In genomic region chr14:91286530-91286937, GRCh38 we compare ENCODE assay signal across 8 cellular contexts. TPM values are rescaled to one million over a fixed set of nuclear protein-coding genes. Genes with fewer than 3 reads are reported as not detected.
DNase-seq lines count a peak whose midpoint lies in the region; ATAC-seq, FAIRE-seq and TF ChIP-seq lines count a peak whose summit lies in the region.

No MANE protein-coding gene starts in this region.

- H3K4me3 ChIP-seq in NT2/D1 (ENCODE audit: insufficient read length, low read depth): no peak overlapping the region
- no peak overlapping the region for H3K4me3 ChIP-seq in endothelial cell of umbilical vein (replicated peaks in 1 of 3; ENCODE audit: insufficient read depth in 1 of 3, low read depth in 1 of 3, low read length in 3 of 3)
- no peak overlapping the region for H3K4me3 ChIP-seq in mucosa of descending colon

- BruUV-seq in endothelial cell of umbilical vein (replicated peaks; lab: Mats Ljungman, UMichigan): no TSS peak

- no peak for TF ChIP-seq POLR2A in endothelial cell of umbilical vein (IDR thresholded peaks at IDR 0.05; ENCODE audit: low read depth, low read length)

- no peaks in the 10 kb centered on the region for H3K9me1 ChIP-seq in endothelial cell of umbilical vein (replicated peaks; ENCODE audit: control insufficient read depth, extremely low read depth, insufficient read depth, low read length)

- DNase-seq in Caki2 (ENCODE audit: low read depth): peak; percentile 35
- DNase-seq in HS-27A (ENCODE audit: low read depth): peak; percentile 43
- peak; percentile 46 for DNase-seq in NT2/D1 (ENCODE audit: low read depth, low spot score)
- DNase-seq in activated CD8-positive, alpha-beta memory T cell treated with anti-CD3 and anti-CD28 coated beads, Interleukin-2, amount 50 U/mL, for 1 hour (ENCODE audit: extremely low read depth): peak; percentile 41
- peak; percentile 82 for DNase-seq in endothelial cell of umbilical vein (ENCODE audit: low read depth, low spot score)
- DNase-seq in mucosa of descending colon: peak in 2 of 3 donors; percentile 83 to 89
- peak; percentile 50 to 71 for DNase-seq in stimulated activated CD8-positive, alpha-beta memory T cell treated with anti-CD3 and anti-CD28 coated beads, Interleukin-7, amount 100 ng/mL, for 1 hour (ENCODE audit: low read depth in 2 of 2)

- no peak overlapping the region for H2AFZ ChIP-seq in endothelial cell of umbilical vein (ENCODE audit: low read depth, low read length)

- in situ Hi-C loops in Caki2 (cut with HindIII; ENCODE audit: low pct_unique_long_range_greater_than_20kb, low sequenced_read_pairs): no loop called here

- H3K79me2 ChIP-seq in endothelial cell of umbilical vein (ENCODE audit: control insufficient read depth, insufficient read depth, low read length): no peaks in the 10 kb centered on the region

- H3K4me1 ChIP-seq in NT2/D1 (ENCODE audit: insufficient read depth, insufficient read length) (no peaks in the 10 kb centered on the region), endothelial cell of umbilical vein (ENCODE audit: control insufficient read depth, extremely low read depth, insufficient read depth, low read length) (no peaks in the 10 kb centered on the region), mucosa of descending colon (ENCODE audit: low read depth) (no peaks in the 10 kb centered on the region)

- peak; percentile 89 for ATAC-seq in mucosa of descending colon
- ATAC-seq in HG03175 (IDR thresholded peaks at IDR 0.05; ENCODE audit: unreplicated experiment): no peak

- CTCF ChIA-PET in endothelial cell of umbilical vein (lab: Charles Lee): interaction anchor here (0.6 to 8.8 kb wide), 9 partner anchors 9 to 384 kb away, joined by 3 to 220 read pairs (median 4); no protein-coding TSS in a partner anchor

- H4K20me1 ChIP-seq in endothelial cell of umbilical vein (replicated peaks; ENCODE audit: control insufficient read depth, extremely low read depth, insufficient read depth, low read length): no peaks in the 10 kb centered on the region

- peaks cover 42% of the 10 kb centered on the region for H3K36me3 ChIP-seq in NT2/D1 (ENCODE audit: insufficient read depth, insufficient read length, low read length)
- H3K36me3 ChIP-seq in endothelial cell of umbilical vein (ENCODE audit: control insufficient read depth in 2 of 2, extremely low read depth in 1 of 2, insufficient read depth in 2 of 2, low read length in 2 of 2): peaks cover 5 to 29% of the 10 kb centered on the region in 2 experiments
- H3K36me3 ChIP-seq in mucosa of descending colon (ENCODE audit: low read depth): peaks cover 5% of the 10 kb centered on the region

- peak; percentile 92 for FAIRE-seq in endothelial cell of umbilical vein (lab: Jason Lieb, UNC)

- intact Hi-C loops in endothelial cell of umbilical vein (cut with micrococcal nuclease): loop anchor here (1.0 kb wide), 3 partner anchors 109 to 383 kb away; no protein-coding TSS in a partner anchor
- intact Hi-C loops in mucosa of descending colon (cut with DNase I, micrococcal nuclease): loop anchor here (5.0 to 10.0 kb wide), 2 partner anchors 109 to 382 kb away; no protein-coding TSS in a partner anchor

- H3K27me3 ChIP-seq in NT2/D1 (ENCODE audit: insufficient read depth, insufficient read length) (no peaks in the 10 kb centered on the region), endothelial cell of umbilical vein (ENCODE audit: control insufficient read depth in 2 of 2, insufficient read depth in 2 of 2, low read length in 2 of 2) (no peaks in the 10 kb centered on the region)

- H3K9me3 ChIP-seq in NT2/D1 (ENCODE audit: insufficient read depth, low read length): no peaks in the 10 kb centered on the region
- H3K9me3 ChIP-seq in endothelial cell of umbilical vein (replicated peaks; ENCODE audit: control insufficient read depth, insufficient read depth, low read length): no peaks in the 10 kb centered on the region
- H3K9me3 ChIP-seq in mucosa of descending colon: no peaks in the 10 kb centered on the region

- peak; percentile 73 to 84 for TF ChIP-seq CTCF in endothelial cell of umbilical vein (IDR thresholded peaks at IDR 0.05; ENCODE audit: extremely low read depth in 1 of 2, insufficient read depth in 1 of 2, low read depth in 1 of 2, low read length in 2 of 2)
- TF ChIP-seq CTCF in mucosa of descending colon (IDR thresholded peaks at IDR 0.05): peak; percentile 75

- H3K4me2 ChIP-seq in endothelial cell of umbilical vein (ENCODE audit: insufficient read depth, low read length): no peak overlapping the region

- H3K27ac ChIP-seq in endothelial cell of umbilical vein (ENCODE audit: insufficient read depth, low read depth, low read length): no peak overlapping the region

- POLR2A ChIA-PET in endothelial cell of umbilical vein (lab: Charles Lee): no interaction called here

- H3K9ac ChIP-seq in NT2/D1 (ENCODE audit: insufficient read length, low read depth) (no peak overlapping the region), endothelial cell of umbilical vein (replicated peaks; ENCODE audit: extremely low read depth, insufficient read depth, low read length) (no peak overlapping the region)

- dilution Hi-C loops in endothelial cell of umbilical vein (cut with MboI; ENCODE audit: extremely low pct_ligation_motif_present, low sequenced_read_pairs): loop anchor here (25.0 kb wide), 1 partner anchor 374 kb away; no protein-coding TSS in a partner anchor

TF ChIP-seq in endothelial cell of umbilical vein, 7 proteins besides CTCF, POLR2A, EP300 and RAD21:
- TF ChIP-seq FOS (IDR thresholded peaks at IDR 0.05; ENCODE audit: borderline replicate concordance, insufficient read depth, low read length) (no peak), JUN (IDR thresholded peaks at IDR 0.05; ENCODE audit: borderline replicate concordance, insufficient read depth, insufficient read length, low read depth) (no peak), MAX (IDR thresholded peaks at IDR 0.05; ENCODE audit: insufficient read depth, insufficient read length) (no peak), MYC (IDR thresholded peaks at IDR 0.05; ENCODE audit: low read depth, low read length) (no peak), EZH2 (IDR thresholded peaks at IDR 0.05; ENCODE audit: borderline replicate concordance, low read depth, low read length, severe bottlenecking) (no peak), GATA2 (IDR thresholded peaks at IDR 0.05; ENCODE audit: insufficient read depth, insufficient read length, low read depth, low read length) (no peak), POLR2AphosphoS5 (IDR thresholded peaks at IDR 0.05; ENCODE audit: insufficient read depth, low read depth, low read length) (no peak)

RNA-seq across cellular contexts. Expression of gene GPR68, which starts 42.0 kb away (rescaled TPM):
- not detected in 2 replicates for total RNA-seq in Caki2 (2014; rRNA removed; shearing (Covaris generic); ENCODE audit: low replicate concordance)
- total RNA-seq in endothelial cell of umbilical vein (0.24 and 0.51 TPM in 2 replicates), mucosa of descending colon (1 to 10 TPM; 1.4 to 2.4 (median 2.3) TPM)
- 0.36 and 0.75 TPM in 2 replicates for polyA plus RNA-seq in endothelial cell of umbilical vein
- 0.16 and 0.28 TPM in 2 replicates for polyA plus RNA-seq in endothelial cell of umbilical vein (2011; cell fraction: cytosol; rRNA removed)
- polyA plus RNA-seq in endothelial cell of umbilical vein (2011; cell fraction: nucleus; rRNA removed): 0.11 and 0.22 TPM in 2 replicates
- polyA plus RNA-seq in endothelial cell of umbilical vein (2012): 0.43 and 0.78 TPM in 2 replicates
- 0.41 and 1.4 TPM in 2 replicates for polyA minus RNA-seq in endothelial cell of umbilical vein
- not detected for polyA minus RNA-seq in endothelial cell of umbilical vein (2011; cell fraction: cytosol; rRNA and poly(A)+ RNA removed)
- 0.29 and 0.43 TPM in 2 replicates for polyA minus RNA-seq in endothelial cell of umbilical vein (2011; cell fraction: nucleus; rRNA and poly(A)+ RNA removed)

Comparison
In these comparisons a context has a peak if more than half of its experiments do, and no peak if none do; other contexts are left out.
1. DNase-seq: peak in every context shown above with its lines; median percentile 86 in mucosa of descending colon; 82 in endothelial cell of umbilical vein; 60 in stimulated activated CD8-positive, alpha-beta memory T cell treated with anti-CD3 and anti-CD28 coated beads, Interleukin-7, amount 100 ng/mL, for 1 hour; 46 in NT2/D1; 43 in HS-27A; 41 in activated CD8-positive, alpha-beta memory T cell treated with anti-CD3 and anti-CD28 coated beads, Interleukin-2, amount 50 U/mL, for 1 hour; 35 in Caki2.